In genomic region chr11:42023267-42023666, GRCh38 we compare ENCODE assay signal across 10 cellular contexts.
"Had no signal": no experiment of that assay in that cellular context is flagged by ENCODE, and none has a peak within 500 bp of the region (broad histone marks: within the 10 kb centered on the region; RNA-seq: fewer than 3 reads in every experiment).

No MANE protein-coding gene starts in this region.

- H2AFZ ChIP-seq: GM23338 had no signal

- H3K4me1 ChIP-seq: HAP-1 had no signal

- H3K4me3 Mint-ChIP-seq: GM23338, HFFc6 had no signal

- DNase-seq: H7, HFFc6, KBM-7 had no signal

- H3K4me3 ChIP-seq: GM23338, HAP-1 had no signal

- H3K9ac ChIP-seq: KMS-11 had no signal

- H3K27ac ChIP-seq: HL-60, KMS-11 had no signal

- H3K36me3 ChIP-seq: HAP-1 had no signal

- H3K27ac Mint-ChIP-seq: GM23338, HFFc6, IgD-negative memory B cell had no signal

- H3K9me3 ChIP-seq: HAP-1 had no signal

- H3K27me3 Mint-ChIP-seq: IgD-negative memory B cell had no signal

- ATAC-seq: GM23338, HCT116, HepG2 had no signal

- FAIRE-seq: HepG2 had no signal

- H3K4me1 Mint-ChIP-seq: GM23338, IgD-negative memory B cell had no signal

- H3K4me2 ChIP-seq: GM23338, KMS-11 had no signal
